In the genomic region with DNA sequence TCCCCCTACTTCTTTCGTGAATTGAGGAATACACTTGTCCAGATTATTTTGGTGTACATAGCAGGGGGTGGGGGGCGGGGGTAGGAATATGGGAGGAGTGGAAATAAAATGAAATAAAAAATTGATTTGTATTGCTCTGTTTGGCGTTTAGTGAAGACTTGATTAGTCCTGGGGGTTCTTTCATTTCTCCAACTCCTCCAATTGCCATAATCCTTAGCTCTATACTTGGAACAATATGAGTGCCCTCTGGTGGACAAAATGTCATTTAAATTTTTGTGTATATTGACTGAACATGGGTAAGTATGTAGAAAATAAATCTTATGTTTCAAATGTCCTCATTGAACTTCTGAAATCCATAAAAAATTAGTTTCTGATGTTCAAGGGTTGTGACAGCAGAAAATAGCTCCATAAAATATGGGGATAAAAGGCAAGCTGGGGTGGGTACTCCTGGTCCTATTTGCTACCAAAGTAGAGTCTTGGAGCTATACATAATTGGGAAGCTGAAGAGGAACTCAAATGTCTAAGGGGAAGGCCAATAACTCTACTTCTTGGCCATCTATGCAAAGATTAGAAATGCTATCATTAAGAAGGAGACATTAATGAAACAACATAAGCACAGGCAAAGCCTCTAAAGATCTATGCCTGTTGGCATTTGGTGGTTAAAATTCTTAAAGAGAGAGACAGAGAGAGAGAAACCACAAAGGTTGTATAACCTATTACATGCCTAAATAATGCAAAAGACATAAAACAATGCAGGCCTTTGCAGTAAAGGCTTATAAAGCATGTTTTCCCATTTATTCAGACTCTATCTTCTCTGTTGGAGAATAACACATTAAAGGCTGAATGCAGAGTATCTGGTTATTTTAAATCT, we compare ENCODE assay signal across 8 cellular contexts.
DNase-seq lines count a peak whose midpoint lies in the region; ATAC-seq and TF ChIP-seq lines count a peak whose summit lies in the region.

No MANE protein-coding gene starts in this region.

- no peaks in the 10 kb centered on the region for H3F3A ChIP-seq in GM23338 (replicated peaks; ENCODE audit: low read depth)

- H3K79me2 ChIP-seq in GM23338 (replicated peaks; ENCODE audit: insufficient read depth), result no peaks in the 10 kb centered on the region

- no peak overlapping the region for H2AFZ ChIP-seq in GM23338

- H3K9me3 Mint-ChIP-seq in GM23338 (peaks cover 18% of the 10 kb centered on the region), endothelial cell (ENCODE audit: unreplicated experiment) (peaks cover 8% of the 10 kb centered on the region), progenitor cell of endocrine pancreas (ENCODE audit: low read depth) (peaks cover 12% of the 10 kb centered on the region)
- H3K9me3 Mint-ChIP-seq in effector memory CD8-positive, alpha-beta T cell, result peaks cover under 1 to 4% of the 10 kb centered on the region in 2 donors

- H3K27me3 ChIP-seq in GM23338 (ENCODE audit: insufficient read depth), result no peaks in the 10 kb centered on the region
- H3K27me3 ChIP-seq in gastrocnemius medialis, result no peaks in the 10 kb centered on the region

- intact Hi-C loops in gastrocnemius medialis (cut with DNase I; ENCODE audit: low total_unique reads), result loop anchor here (2.0 kb wide), 1 partner anchor 831 kb away; no protein-coding TSS in a partner anchor

- H3K4me3 ChIP-seq in AG10803 (ENCODE audit: low read length) (no peak overlapping the region), GM23338 (no peak overlapping the region), gastrocnemius medialis (no peak overlapping the region)

- in situ Hi-C loops in gastrocnemius medialis (cut with MboI; ENCODE audit: low sequenced_read_pairs in 4 of 4), result loop anchor here in 2 of 4 donors (25.0 kb wide), 2 partner anchors 817 to 842 kb away; a partner anchor contains a TSS

- TF ChIP-seq POLR2A in gastrocnemius medialis (IDR thresholded peaks at IDR 0.05), result no peak

- H3K27ac Mint-ChIP-seq in GM23338 (no peak overlapping the region), endothelial cell (ENCODE audit: unreplicated experiment) (no peak overlapping the region), progenitor cell of endocrine pancreas (no peak overlapping the region)
- H3K27ac Mint-ChIP-seq in effector memory CD8-positive, alpha-beta T cell, result no peak overlapping the region

- H3K27ac ChIP-seq in GM23338 (ENCODE audit: low read depth) (no peak overlapping the region), gastrocnemius medialis (no peak overlapping the region)

- ATAC-seq in GM23338 (no peak), gastrocnemius medialis (no peak), HG03196 (IDR thresholded peaks at IDR 0.05; ENCODE audit: unreplicated experiment) (no peak)
- no peak for ATAC-seq in effector memory CD8-positive, alpha-beta T cell (replicated peaks)

- H3K36me3 Mint-ChIP-seq in GM23338 (ENCODE audit: low read depth), result peaks cover 15% of the 10 kb centered on the region
- peaks cover 8% of the 10 kb centered on the region for H3K36me3 Mint-ChIP-seq in endothelial cell (ENCODE audit: low read depth, unreplicated experiment)
- peaks cover 2% of the 10 kb centered on the region for H3K36me3 Mint-ChIP-seq in progenitor cell of endocrine pancreas (ENCODE audit: insufficient read depth)
- H3K36me3 Mint-ChIP-seq in effector memory CD8-positive, alpha-beta T cell (ENCODE audit: insufficient read depth), result no peaks in the 10 kb centered on the region

- H3K9me2 ChIP-seq in GM23338 (ENCODE audit: insufficient read depth), result no peaks in the 10 kb centered on the region; the same call in 1 of the 2 replicates

- H3K4me3 Mint-ChIP-seq in GM23338 (no peak overlapping the region), endothelial cell (ENCODE audit: unreplicated experiment) (no peak overlapping the region), progenitor cell of endocrine pancreas (ENCODE audit: low read depth) (no peak overlapping the region)
- H3K4me3 Mint-ChIP-seq in effector memory CD8-positive, alpha-beta T cell, result no peak overlapping the region

- peak; percentile 70 for DNase-seq in AG10803 (ENCODE audit: low read depth)
- DNase-seq in GM23338 (ENCODE audit: low spot score), result peak; percentile 74
- DNase-seq in NCI-H526 (lab: John Stamatoyannopoulos, UW), result peak; percentile 26 to 67
- DNase-seq in endothelial cell (ENCODE audit: low spot score), result peak; percentile 15
- no peak for DNase-seq in progenitor cell of endocrine pancreas (ENCODE audit: low spot score, unreplicated experiment)
- no peak for DNase-seq in gastrocnemius medialis
- no peak for DNase-seq in effector memory CD8-positive, alpha-beta T cell

- H3K4me2 ChIP-seq in GM23338, result no peak overlapping the region

- H3K4me1 Mint-ChIP-seq in GM23338 (no peaks in the 10 kb centered on the region), endothelial cell (ENCODE audit: unreplicated experiment) (no peaks in the 10 kb centered on the region), progenitor cell of endocrine pancreas (ENCODE audit: low read depth) (peaks cover 1% of the 10 kb centered on the region)
- no peaks in the 10 kb centered on the region for H3K4me1 Mint-ChIP-seq in effector memory CD8-positive, alpha-beta T cell (ENCODE audit: low read depth in 2 of 2)

- peaks cover 0 to 13% (median 0%) of the 10 kb centered on the region in 3 donors for H3K9me3 ChIP-seq in gastrocnemius medialis

- H3K4me1 ChIP-seq in GM23338 (ENCODE audit: insufficient read depth) (no peaks in the 10 kb centered on the region), gastrocnemius medialis (no peaks in the 10 kb centered on the region)

- no peaks in the 10 kb centered on the region for H3K27me3 Mint-ChIP-seq in GM23338 (ENCODE audit: insufficient read depth, low read depth, poor library complexity)
- H3K27me3 Mint-ChIP-seq in endothelial cell (ENCODE audit: unreplicated experiment), result no peaks in the 10 kb centered on the region
- no peaks in the 10 kb centered on the region for H3K27me3 Mint-ChIP-seq in progenitor cell of endocrine pancreas
- no peaks in the 10 kb centered on the region for H3K27me3 Mint-ChIP-seq in effector memory CD8-positive, alpha-beta T cell

- no peaks in the 10 kb centered on the region for H3K36me3 ChIP-seq in GM23338 (ENCODE audit: insufficient read depth)
- H3K36me3 ChIP-seq in gastrocnemius medialis, result no peaks in the 10 kb centered on the region

- H4K20me1 ChIP-seq in GM23338 (replicated peaks; ENCODE audit: insufficient read depth), result no peaks in the 10 kb centered on the region

- TF ChIP-seq CTCF in AG10803 (conservative IDR thresholded peaks at IDR 0.05; ENCODE audit: low read length) (peak; percentile 48), GM23338 (conservative IDR thresholded peaks at IDR 0.05; ENCODE audit: low read depth in 2 of 2) (peak; percentile 56 to 69), endothelial cell (IDR thresholded peaks at IDR 0.05; ENCODE audit: unreplicated experiment) (peak; percentile 77), progenitor cell of endocrine pancreas (IDR thresholded peaks at IDR 0.05; ENCODE audit: unreplicated experiment) (peak; percentile 62), gastrocnemius medialis (IDR thresholded peaks at IDR 0.05 in 4 of 5, conservative IDR thresholded peaks at IDR 0.05 in 1 of 5) (peak in 2 of 5 experiments; percentile 23 to 36)

TF ChIP-seq in GM23338, 12 proteins besides CTCF, POLR2A, EP300 and RAD21:
- no peak for TF ChIP-seq POLR2AphosphoS5 (IDR thresholded peaks at IDR 0.05; ENCODE audit: low read depth)
- TF ChIP-seq, protein P1, sequence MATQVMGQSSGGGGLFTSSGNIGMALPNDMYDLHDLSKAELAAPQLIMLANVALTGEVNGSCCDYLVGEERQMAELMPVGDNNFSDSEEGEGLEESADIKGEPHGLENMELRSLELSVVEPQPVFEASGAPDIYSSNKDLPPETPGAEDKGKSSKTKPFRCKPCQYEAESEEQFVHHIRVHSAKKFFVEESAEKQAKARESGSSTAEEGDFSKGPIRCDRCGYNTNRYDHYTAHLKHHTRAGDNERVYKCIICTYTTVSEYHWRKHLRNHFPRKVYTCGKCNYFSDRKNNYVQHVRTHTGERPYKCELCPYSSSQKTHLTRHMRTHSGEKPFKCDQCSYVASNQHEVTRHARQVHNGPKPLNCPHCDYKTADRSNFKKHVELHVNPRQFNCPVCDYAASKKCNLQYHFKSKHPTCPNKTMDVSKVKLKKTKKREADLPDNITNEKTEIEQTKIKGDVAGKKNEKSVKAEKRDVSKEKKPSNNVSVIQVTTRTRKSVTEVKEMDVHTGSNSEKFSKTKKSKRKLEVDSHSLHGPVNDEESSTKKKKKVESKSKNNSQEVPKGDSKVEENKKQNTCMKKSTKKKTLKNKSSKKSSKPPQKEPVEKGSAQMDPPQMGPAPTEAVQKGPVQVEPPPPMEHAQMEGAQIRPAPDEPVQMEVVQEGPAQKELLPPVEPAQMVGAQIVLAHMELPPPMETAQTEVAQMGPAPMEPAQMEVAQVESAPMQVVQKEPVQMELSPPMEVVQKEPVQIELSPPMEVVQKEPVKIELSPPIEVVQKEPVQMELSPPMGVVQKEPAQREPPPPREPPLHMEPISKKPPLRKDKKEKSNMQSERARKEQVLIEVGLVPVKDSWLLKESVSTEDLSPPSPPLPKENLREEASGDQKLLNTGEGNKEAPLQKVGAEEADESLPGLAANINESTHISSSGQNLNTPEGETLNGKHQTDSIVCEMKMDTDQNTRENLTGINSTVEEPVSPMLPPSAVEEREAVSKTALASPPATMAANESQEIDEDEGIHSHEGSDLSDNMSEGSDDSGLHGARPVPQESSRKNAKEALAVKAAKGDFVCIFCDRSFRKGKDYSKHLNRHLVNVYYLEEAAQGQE (IDR thresholded peaks at IDR 0.05; ENCODE audit: unreplicated experiment), result no peak

Comparison
In these comparisons a context has a peak if more than half of its experiments do, and no peak if none do; other contexts are left out.
1. DNase-seq: peak in AG10803 (single experiment), GM23338 (single experiment), NCI-H526 (2 of 2) and endothelial cell (single experiment); none in progenitor cell of endocrine pancreas (single experiment), gastrocnemius medialis (0 of 2) and effector memory CD8-positive, alpha-beta T cell (0 of 3).